In the genomic region with DNA sequence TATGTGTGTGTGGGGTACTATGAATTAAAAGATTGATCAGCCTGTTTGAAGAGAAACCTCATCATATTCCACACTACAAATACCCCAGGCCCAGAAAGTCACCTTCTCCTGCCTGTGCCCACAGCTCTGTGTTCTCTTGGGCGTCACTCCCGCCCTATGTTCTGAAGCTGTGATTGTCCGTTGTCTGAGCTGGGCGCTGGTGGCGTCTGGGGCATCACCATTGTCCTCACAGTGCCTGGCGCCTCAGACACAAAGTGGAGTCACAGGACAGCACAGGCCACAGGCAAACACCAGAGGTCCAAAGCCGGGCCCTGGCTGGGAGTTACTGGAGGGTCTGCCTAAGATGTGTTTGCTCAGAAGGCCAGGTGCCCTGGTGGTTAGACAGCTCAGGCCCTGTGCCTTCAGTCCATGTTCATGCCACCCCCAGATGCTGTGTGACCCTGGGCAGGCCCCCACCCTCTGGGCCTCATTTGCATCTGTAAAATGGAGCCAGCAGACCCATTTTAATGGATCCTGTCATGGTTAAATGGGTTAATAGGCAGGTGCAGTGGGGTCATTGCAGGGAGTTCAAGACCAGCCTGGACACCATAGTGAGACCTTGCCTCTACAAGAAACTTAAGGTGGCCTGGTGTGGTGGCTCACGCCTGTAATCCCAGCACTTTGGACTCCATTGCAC, we compare ENCODE assay signal across 8 cellular contexts. TPM values are rescaled to one million over a fixed set of nuclear protein-coding genes. Genes with fewer than 3 reads are reported as not detected.
DNase-seq lines count a peak whose midpoint lies in the region; TF ChIP-seq lines count a peak whose summit lies in the region.

No MANE protein-coding gene starts in this region.

- H3K27me3 ChIP-seq in prostate gland (replicated peaks; ENCODE audit: insufficient read depth), result no peaks in the 10 kb centered on the region
- H3K27me3 ChIP-seq in ovary, result no peaks in the 10 kb centered on the region

- no peak for TF ChIP-seq CTCF in Calu3 (IDR thresholded peaks at IDR 0.05; ENCODE audit: unreplicated experiment)
- no peak for TF ChIP-seq CTCF in prostate gland (IDR thresholded peaks at IDR 0.05)
- no peak for TF ChIP-seq CTCF in ovary (IDR thresholded peaks at IDR 0.05)

- TF ChIP-seq EP300 in ovary (IDR thresholded peaks at IDR 0.05), result no peak

- H3K4me1 Mint-ChIP-seq in Calu3 (ENCODE audit: low read depth, unreplicated experiment), result peaks cover 36% of the 10 kb centered on the region

- no peaks in the 10 kb centered on the region for H3K36me3 ChIP-seq in prostate gland
- no peaks in the 10 kb centered on the region for H3K36me3 ChIP-seq in ovary

- 73% methylated on average over 8 of the region's 8 CpGs for WGBS in prostate gland
- 92 to 96% (median 93%) methylated on average over 8 of the region's 8 CpGs for WGBS in ovary, 3 donors

- H3K27me3 Mint-ChIP-seq in Calu3 (ENCODE audit: unreplicated experiment), result no peaks in the 10 kb centered on the region

- peak overlapping the region; percentile 51 for H3K27ac Mint-ChIP-seq in Calu3 (ENCODE audit: unreplicated experiment)

- H3K4me1 ChIP-seq in prostate gland (replicated peaks) (peaks cover 22% of the 10 kb centered on the region), ovary (ENCODE audit: insufficient read depth) (peaks cover 10% of the 10 kb centered on the region)

- no peaks in the 10 kb centered on the region for H3K9me3 Mint-ChIP-seq in Calu3 (ENCODE audit: low read depth, unreplicated experiment)

- intact Hi-C loops in Calu3 (cut with micrococcal nuclease; ENCODE audit: unreplicated experiment) (no loop called here), prostate gland (cut with DNase I) (no loop called here), ovary (cut with DNase I) (no loop called here)

- BruUV-seq in Calu3 (replicated peaks; lab: Mats Ljungman, UMichigan), result no TSS peak

- no peak overlapping the region for H3K4me3 ChIP-seq in prostate gland
- no peak overlapping the region for H3K4me3 ChIP-seq in ovary

- H3K9me3 ChIP-seq in prostate gland (no peaks in the 10 kb centered on the region), ovary (no peaks in the 10 kb centered on the region)

- DNase-seq in Calu3 (no peak), amygdala (lab: John Stamatoyannopoulos, UW) (peak in 52 of 56 donors; percentile 17 to 94 (median 74)), hypothalamus (lab: John Stamatoyannopoulos, UW) (peak in 44 of 51 donors; percentile 7 to 93 (median 72)), prostate gland (ENCODE audit: low spot score) (no peak), NCI-H2171 treated with DMSO at 0.1 percent for 48 hours (lab: John Stamatoyannopoulos, UW) (no peak), SHP77 treated with DMSO at 0.1 percent for 48 hours (lab: John Stamatoyannopoulos, UW) (no peak), NCI-H2029 (lab: John Stamatoyannopoulos, UW) (no peak), ovary (no peak)

- CTCF ChIA-PET in Calu3 (lab: Charles Lee), result interaction anchor here (0.8 kb wide), 1 partner anchor 10 kb away, joined by 3 read pairs; no protein-coding TSS in a partner anchor

- peaks cover 26% of the 10 kb centered on the region for H3K36me3 Mint-ChIP-seq in Calu3 (ENCODE audit: insufficient read depth, unreplicated experiment)

- H3K27ac ChIP-seq in prostate gland (peak overlapping the region; percentile 69 to 72), ovary (no peak overlapping the region)

- TF ChIP-seq POLR2A in prostate gland (IDR thresholded peaks at IDR 0.05) (no peak), ovary (IDR thresholded peaks at IDR 0.05) (no peak)

- H3K4me3 Mint-ChIP-seq in Calu3 (ENCODE audit: low read depth, unreplicated experiment), result peak overlapping the region; percentile 46

RNA-seq across cellular contexts. Expression of gene DNM2, which starts 34.5 kb away (rescaled TPM):
- total RNA-seq in Calu3 (2022), result 126 and 138 TPM in 2 replicates
- 100 to 1,000 TPM; 137 to 279 TPM for total RNA-seq in prostate gland
- 100 to 1,000 TPM in 3 of 7 donors, 10 to 100 TPM in 4; 51.1 to 121 (median 87.5) TPM for total RNA-seq in ovary
- polyA plus RNA-seq in ovary, result 10 to 100 TPM; 53.7 to 68.6 TPM

RNA-seq across cellular contexts. Expression of gene QTRT1, which starts 51.1 kb away (rescaled TPM):
- total RNA-seq in Calu3 (2022), result 44.1 and 44.9 TPM in 2 replicates
- 10 to 100 TPM; 45.0 to 49.0 TPM for total RNA-seq in prostate gland
- 10 to 100 TPM; 33.3 to 61.0 (median 51.5) TPM for total RNA-seq in ovary
- 10 to 100 TPM in 1 of 2 donors, 1 to 10 TPM in 1; 3.2 to 59.1 TPM for polyA plus RNA-seq in ovary

Comparison
In these comparisons a context has a peak if more than half of its experiments do, and no peak if none do; other contexts are left out.
1. DNase-seq: peak in amygdala (52 of 56) and hypothalamus (44 of 51); none in Calu3 (single experiment), prostate gland (single experiment), NCI-H2171 treated with DMSO at 0.1 percent for 48 hours (single experiment), SHP77 treated with DMSO at 0.1 percent for 48 hours (single experiment), NCI-H2029 (single experiment) and ovary (0 of 5).
2. H3K27ac ChIP-seq: peak in prostate gland (2 of 2); none in ovary (0 of 2).